In genomic region chr3:112874725-112875124, GRCh38 we compare ENCODE assay signal across 32 cellular contexts. TPM values are rescaled to one million over a fixed set of nuclear protein-coding genes. Genes with fewer than 3 reads are reported as not detected.
A peak's percentile ranks its signal among the peaks of the same experiment; 100 is the strongest.
DNase-seq lines count a peak whose midpoint lies in the region; ATAC-seq and TF ChIP-seq lines count a peak whose summit lies in the region.
"Had no signal": no experiment of that assay in that cellular context is flagged by ENCODE, and none has a peak within 500 bp of the region (broad histone marks: within the 10 kb centered on the region; RNA-seq: fewer than 3 reads in every experiment).

No MANE protein-coding gene starts in this region.

- H3K4me1 Mint-ChIP-seq in activated CD8-positive, alpha-beta memory T cell treated with anti-CD3 and anti-CD28 coated beads, Interleukin-2, amount 10 ng/mL, durations not matched to agents 7 days and 5 days: peaks cover 10% of the 10 kb centered on the region
- H3K4me1 Mint-ChIP-seq in GM23338: peaks cover 14% of the 10 kb centered on the region
- H3K4me1 Mint-ChIP-seq: stimulated activated naive CD8-positive, alpha-beta T cell treated with anti-CD3 and anti-CD28 coated beads, Interleukin-15, amount 100 ng/mL, for 72 hours had no signal

- peaks cover 11% of the 10 kb centered on the region for H3K9me3 Mint-ChIP-seq in activated CD8-positive, alpha-beta memory T cell treated with anti-CD3 and anti-CD28 coated beads, Interleukin-2, amount 10 ng/mL, durations not matched to agents 7 days and 5 days (ENCODE audit: low read depth)
- H3K9me3 Mint-ChIP-seq in GM23338: peaks cover 8% of the 10 kb centered on the region; the same call in 2 of the 3 replicates

- no peak overlapping the region for H3K4me2 ChIP-seq in GM23338
- peak overlapping the region; percentile 67 for H3K4me2 ChIP-seq in Karpas-422 (ENCODE audit: low read depth, low read length, poor library complexity, severe bottlenecking)
- H3K4me2 ChIP-seq: SK-N-SH, smooth muscle cell had no signal

- CTCF ChIA-PET in activated CD8-positive, alpha-beta memory T cell treated with anti-CD3 and anti-CD28 coated beads, Interleukin-2, amount 10 ng/mL, durations not matched to agents 7 days and 5 days (lab: Charles Lee): no interaction called here

- no peak overlapping the region for H3K27ac ChIP-seq in GM23338 (ENCODE audit: low read depth)
- H3K27ac ChIP-seq in Karpas-422 (ENCODE audit: low read length): no peak overlapping the region
- H3K27ac ChIP-seq: epithelial cell of prostate, heart left ventricle, HL-60, tibial artery had no signal

- H2AFZ ChIP-seq in GM23338 (no peak overlapping the region), Karpas-422 (ENCODE audit: low read length) (peak overlapping the region; percentile 77; the same call in 1 of the 2 replicates)

- H3K27me3 Mint-ChIP-seq in activated CD8-positive, alpha-beta memory T cell treated with anti-CD3 and anti-CD28 coated beads, Interleukin-2, amount 10 ng/mL, durations not matched to agents 7 days and 5 days: no peaks in the 10 kb centered on the region
- H3K27me3 Mint-ChIP-seq in GM23338 (ENCODE audit: insufficient read depth, low read depth, poor library complexity): peaks cover 8% of the 10 kb centered on the region
- H3K27me3 Mint-ChIP-seq: stimulated activated naive CD8-positive, alpha-beta T cell treated with anti-CD3 and anti-CD28 coated beads, Interleukin-15, amount 100 ng/mL, for 72 hours had no signal

- peak overlapping the region; percentile 35 for H3K4me3 Mint-ChIP-seq in activated CD8-positive, alpha-beta memory T cell treated with anti-CD3 and anti-CD28 coated beads, Interleukin-2, amount 10 ng/mL, durations not matched to agents 7 days and 5 days
- H3K4me3 Mint-ChIP-seq in GM23338: no peak overlapping the region
- H3K4me3 Mint-ChIP-seq: stimulated activated naive CD8-positive, alpha-beta T cell treated with anti-CD3 and anti-CD28 coated beads, Interleukin-15, amount 100 ng/mL, for 72 hours; WTC11 had no signal

- H3K4me3 ChIP-seq in GM23338 (no peak overlapping the region), Karpas-422 (ENCODE audit: low read length) (no peak overlapping the region)
- H3K4me3 ChIP-seq: heart left ventricle, smooth muscle cell, tibial artery had no signal

- H3K4me1 ChIP-seq in GM23338 (ENCODE audit: insufficient read depth) (peaks cover 9% of the 10 kb centered on the region; the same call in 1 of the 2 replicates), Karpas-422 (ENCODE audit: low read length) (peaks cover 25% of the 10 kb centered on the region)
- H3K4me1 ChIP-seq: BE2C, tibial artery had no signal

- H3K36me3 Mint-ChIP-seq in activated CD8-positive, alpha-beta memory T cell treated with anti-CD3 and anti-CD28 coated beads, Interleukin-2, amount 10 ng/mL, durations not matched to agents 7 days and 5 days: peaks cover 15% of the 10 kb centered on the region
- peaks cover 7% of the 10 kb centered on the region for H3K36me3 Mint-ChIP-seq in GM23338 (ENCODE audit: low read depth)

- no peaks in the 10 kb centered on the region for H4K20me1 ChIP-seq in GM23338 (replicated peaks; ENCODE audit: insufficient read depth)
- no peaks in the 10 kb centered on the region for H4K20me1 ChIP-seq in Karpas-422 (ENCODE audit: insufficient read depth, low read depth, low read length)

- H3K36me3 ChIP-seq in GM23338 (ENCODE audit: insufficient read depth): no peaks in the 10 kb centered on the region
- H3K36me3 ChIP-seq in Karpas-422 (ENCODE audit: insufficient read depth, low read length): no peaks in the 10 kb centered on the region
- H3K36me3 ChIP-seq: BE2C, heart left ventricle, tibial artery had no signal

- no peak for TF ChIP-seq CTCF in GM23338 (conservative IDR thresholded peaks at IDR 0.05; ENCODE audit: low read depth in 2 of 2)

- H3F3A ChIP-seq in GM23338 (replicated peaks; ENCODE audit: low read depth): no peaks in the 10 kb centered on the region

- H3K27me3 ChIP-seq in GM23338 (ENCODE audit: insufficient read depth): no peaks in the 10 kb centered on the region
- no peaks in the 10 kb centered on the region for H3K27me3 ChIP-seq in Karpas-422 (ENCODE audit: low read length)
- H3K27me3 ChIP-seq: BE2C, heart left ventricle, tibial artery had no signal

- H3K79me2 ChIP-seq in GM23338 (replicated peaks; ENCODE audit: insufficient read depth): no peaks in the 10 kb centered on the region
- H3K79me2 ChIP-seq in Karpas-422 (ENCODE audit: low read length): no peaks in the 10 kb centered on the region

- no peak overlapping the region for H3K27ac Mint-ChIP-seq in activated CD8-positive, alpha-beta memory T cell treated with anti-CD3 and anti-CD28 coated beads, Interleukin-2, amount 10 ng/mL, durations not matched to agents 7 days and 5 days
- H3K27ac Mint-ChIP-seq in GM23338: peak overlapping the region; percentile 9; the same call in 1 of the 2 replicates
- H3K27ac Mint-ChIP-seq: stimulated activated naive CD8-positive, alpha-beta T cell treated with anti-CD3 and anti-CD28 coated beads, Interleukin-15, amount 100 ng/mL, for 72 hours; WTC11 had no signal

- no peaks in the 10 kb centered on the region for H3K9me2 ChIP-seq in GM23338 (ENCODE audit: insufficient read depth)
- H3K9me2 ChIP-seq in Karpas-422 (replicated peaks; ENCODE audit: insufficient read depth, low read length): no peaks in the 10 kb centered on the region
- H3K9me2 ChIP-seq: SK-N-SH had no signal

- no peak for ATAC-seq in activated CD8-positive, alpha-beta memory T cell treated with anti-CD3 and anti-CD28 coated beads, Interleukin-2, amount 10 ng/mL, durations not matched to agents 7 days and 5 days
- ATAC-seq in GM23338: no peak
- no peak for ATAC-seq in HG02588 (IDR thresholded peaks at IDR 0.05; ENCODE audit: unreplicated experiment)
- no peak for ATAC-seq in HG02973 (IDR thresholded peaks at IDR 0.05; ENCODE audit: unreplicated experiment)
- ATAC-seq in GM19463 (IDR thresholded peaks at IDR 0.05; ENCODE audit: unreplicated experiment): no peak
- ATAC-seq: heart left ventricle; left cardiac atrium; stimulated activated naive CD8-positive, alpha-beta T cell treated with anti-CD3 and anti-CD28 coated beads, Interleukin-15, amount 100 ng/mL, for 72 hours; WTC11 had no signal

- DNase-seq in activated CD8-positive, alpha-beta memory T cell treated with anti-CD3 and anti-CD28 coated beads, Interleukin-2, amount 10 ng/mL, durations not matched to agents 7 days and 5 days: no peak
- DNase-seq in activated CD8-positive, alpha-beta memory T cell treated with anti-CD3 and anti-CD28 coated beads, Interleukin-2, amount 50 U/mL, for 48 hours: no peak
- DNase-seq in GM23338 (ENCODE audit: low spot score) (no peak), Karpas-422 (no peak), T1000 (lab: John Stamatoyannopoulos, UW) (no peak)
- DNase-seq: activated CD4-positive, alpha-beta T cell treated with anti-CD3 and anti-CD28 coated beads, Interleukin-2, amount 50 U/mL, for 4 hours; activated effector memory CD4-positive, alpha-beta T cell treated with anti-CD3 and anti-CD28 coated beads, Interleukin-2, amount 50 U/mL, for 16 hours; BE2C; COR-L47; H7; heart left ventricle; left cardiac atrium; NCI-H1436; NCI-H2171 treated with DMSO at 0.1 percent for 48 hours; NCI-H524 treated with DMSO at 0.1 percent for 48 hours; nucleus accumbens; RPMI8226; SK-N-SH; stimulated activated CD4-positive, alpha-beta T cell treated with anti-CD3 and anti-CD28 coated beads, Interleukin-2, amount 100 ng/mL, for 48 hours; stimulated activated naive CD8-positive, alpha-beta T cell treated with anti-CD3 and anti-CD28 coated beads, Interleukin-15, amount 100 ng/mL, for 72 hours; T-helper 9 cell; tibial artery had no signal

- peaks cover 10% of the 10 kb centered on the region for H3K9me3 ChIP-seq in Karpas-422 (ENCODE audit: low read length)
- H3K9me3 ChIP-seq: BE2C, SK-N-SH had no signal

- no peak overlapping the region for H3K9ac ChIP-seq in Karpas-422 (ENCODE audit: low read length)
- H3K9ac ChIP-seq: SK-N-SH had no signal

TF ChIP-seq in GM23338, 12 proteins besides CTCF, POLR2A, EP300 and RAD21 (continues in another document):
- no peak for TF ChIP-seq POLR2AphosphoS5 (IDR thresholded peaks at IDR 0.05; ENCODE audit: low read depth)
- TF ChIP-seq NANOG (IDR thresholded peaks at IDR 0.05; ENCODE audit: borderline replicate concordance): no peak
- no peak for TF ChIP-seq ZNF114 (CRISPR knock-in tag; IDR thresholded peaks at IDR 0.05)
- TF ChIP-seq EZH2phosphoT487 (IDR thresholded peaks at IDR 0.05; ENCODE audit: unreplicated experiment): no peak
- TF ChIP-seq REST (IDR thresholded peaks at IDR 0.05; ENCODE audit: unreplicated experiment): no peak

RNA-seq across cellular contexts. Expression of gene CD200R1L, which starts 28.1 kb away (rescaled TPM):
- total RNA-seq in activated CD8-positive, alpha-beta memory T cell treated with anti-CD3 and anti-CD28 coated beads, Interleukin-2, amount 10 ng/mL, durations not matched to agents 7 days and 5 days: not detected
- not detected in 2 replicates for total RNA-seq in GM23338 (2014; rRNA removed; shearing (Covaris generic))
- polyA plus RNA-seq in GM23338 (2016; fragmentation: Nextera tagmentation; extraction: Ambion mirVana): not detected in 2 replicates
- not detected in 2 replicates for total RNA-seq in Karpas-422 (2014; rRNA removed; shearing (Covaris generic); ENCODE audit: low replicate concordance)
- total RNA-seq: A172, cerebellum, Daoy, H7, heart left ventricle, left cardiac atrium, smooth muscle cell, WTC11 had no signal
- polyA plus RNA-seq: heart left ventricle, SK-N-SH, smooth muscle cell had no signal
